Comparison of ENCODE assay signal across 39 cellular contexts in genomic region chr2:132599556-132599955, GRCh38.
"Had no signal": no experiment of that assay in that cellular context is flagged by ENCODE, and none has a peak within 500 bp of the region (broad histone marks: within the 10 kb centered on the region; RNA-seq: fewer than 3 reads in every experiment).

No MANE protein-coding gene starts in this region.

- H3K27me3 Mint-ChIP-seq: activated naive CD4-positive, alpha-beta T cell treated with anti-CD3 and anti-CD28 coated beads, Interleukin-2, amount 10 ng/mL, durations not matched to agents 7 days and 5 days; activated naive CD4-positive, alpha-beta T cell treated with anti-CD3 and anti-CD28 coated beads, Interleukin-2, amount 50 U/mL, for 24 hours; activated T-cell treated with anti-CD3 and anti-CD28 coated beads, Interleukin-2, amount 50 U/mL, for 24 hours; central memory CD8-positive, alpha-beta T cell had no signal

- DNase-seq: activated effector memory CD4-positive, alpha-beta T cell treated with anti-CD3 and anti-CD28 coated beads, Interleukin-2, amount 50 U/mL, for 16 hours; activated effector memory CD4-positive, alpha-beta T cell treated with Interleukin-2 at 50 U/mL for 16 hours; activated gamma-delta T cell; activated gamma-delta T cell treated with Interleukin-2 at 50 U/mL for 16 hours; activated naive CD4-positive, alpha-beta T cell; activated naive CD4-positive, alpha-beta T cell treated with anti-CD3 and anti-CD28 coated beads for 36 hours; activated naive CD4-positive, alpha-beta T cell treated with anti-CD3 and anti-CD28 coated beads, Interleukin-2, amount 10 ng/mL, durations not matched to agents 7 days and 5 days; activated naive CD4-positive, alpha-beta T cell treated with anti-CD3 and anti-CD28 coated beads, Interleukin-2, amount 50 U/mL, for 16 hours; activated naive CD4-positive, alpha-beta T cell treated with Interleukin-2 at 50 U/mL for 16 hours; activated naive CD8-positive, alpha-beta T cell treated with anti-CD3 and anti-CD28 coated beads for 36 hours; activated naive CD8-positive, alpha-beta T cell treated with anti-CD3 and anti-CD28 coated beads, Interleukin-2, amount 10 ng/mL, durations not matched to agents 7 days and 5 days; activated naive CD8-positive, alpha-beta T cell treated with anti-CD3 and anti-CD28 coated beads, Interleukin-2, amount 50 U/mL, for 24 hours; activated T-cell treated with anti-CD3 and anti-CD28 coated beads for 4 hours; activated T-cell treated with anti-CD3 and anti-CD28 coated beads, Interleukin-2, amount 50 U/mL, for 1 hour; activated T-cell treated with anti-CD3 and anti-CD28 coated beads, Interleukin-2, amount 50 U/mL, for 24 hours; activated T-cell treated with anti-CD3 and anti-CD28 coated beads, Interleukin-2, amount 50 U/mL, for 4 hours; activated T-cell treated with anti-CD3 and anti-CD28 coated beads, Interleukin-2, amount 50 U/mL, for 48 hours; activated T-cell treated with anti-CD3 and anti-CD28 coated beads, Interleukin-2, amount 50 U/mL, for 72 hours; adrenal gland; amniotic stem cell; amygdala; anterior cingulate cortex; aorta; body of pancreas; brain microvascular endothelial cell; caudate nucleus; central memory CD4-positive, alpha-beta T cell; cerebellar nuclear complex had no signal

- H3K27me3 ChIP-seq: adrenal gland, ascending aorta, body of pancreas, brain microvascular endothelial cell, breast epithelium, cardiac muscle cell had no signal

- H3K27ac ChIP-seq: adrenal gland, ascending aorta, body of pancreas, brain microvascular endothelial cell, breast epithelium, cardiac muscle cell had no signal

- H3K9me3 ChIP-seq: adrenal gland, ascending aorta, body of pancreas, breast epithelium had no signal

- ATAC-seq: activated naive CD4-positive, alpha-beta T cell treated with anti-CD3 and anti-CD28 coated beads, Interleukin-2, amount 50 U/mL, for 72 hours; activated naive CD8-positive, alpha-beta T cell treated with anti-CD3 and anti-CD28 coated beads, Interleukin-2, amount 50 U/mL, for 24 hours; activated T-cell treated with anti-CD3 and anti-CD28 coated beads, Interleukin-2, amount 50 U/mL, for 4 hours; activated T-cell treated with anti-CD3 and anti-CD28 coated beads, Interleukin-2, amount 50 U/mL, for 72 hours; activated T-helper 17 cell treated with anti-CD3 and anti-CD28 coated beads, Interleukin-2, amount 50 U/mL, for 72 hours; body of pancreas had no signal

- H3K36me3 ChIP-seq: adrenal gland, ascending aorta, brain microvascular endothelial cell, breast epithelium, cardiac muscle cell had no signal

- H3K4me1 Mint-ChIP-seq: activated naive CD4-positive, alpha-beta T cell treated with anti-CD3 and anti-CD28 coated beads, Interleukin-2, amount 10 ng/mL, durations not matched to agents 7 days and 5 days; activated naive CD4-positive, alpha-beta T cell treated with anti-CD3 and anti-CD28 coated beads, Interleukin-2, amount 50 U/mL, for 24 hours; activated naive CD8-positive, alpha-beta T cell treated with anti-CD3 and anti-CD28 coated beads for 36 hours; activated naive CD8-positive, alpha-beta T cell treated with anti-CD3 and anti-CD28 coated beads, Interleukin-2, amount 10 ng/mL, durations not matched to agents 7 days and 5 days; activated naive CD8-positive, alpha-beta T cell treated with anti-CD3 and anti-CD28 coated beads, Interleukin-2, amount 50 U/mL, for 24 hours; activated T-helper 17 cell treated with anti-CD3 and anti-CD28 coated beads, Interleukin-2, amount 50 U/mL, for 72 hours; central memory CD8-positive, alpha-beta T cell had no signal

- H3K9me3 Mint-ChIP-seq: activated naive CD4-positive, alpha-beta T cell treated with anti-CD3 and anti-CD28 coated beads, Interleukin-2, amount 50 U/mL, for 24 hours; activated naive CD8-positive, alpha-beta T cell treated with anti-CD3 and anti-CD28 coated beads, Interleukin-2, amount 10 ng/mL, durations not matched to agents 7 days and 5 days; activated T-helper 1 cell treated with anti-CD3 and anti-CD28 coated beads, Interleukin-12 subunit alpha, Interleukin-12 subunit beta, Interleukin-2, Interleukin-4 antibody, amounts not matched to agents 30 ng/mL and 10 ng/mL and 1 ng/mL, durations not matched to agents 14 hours and 24 hours and 36 hours; activated T-helper 2 cell treated with anti-CD3 and anti-CD28 coated beads, Interferon-gamma antibody, Interleukin-2, Interleukin-4, amounts not matched to agents 10 μg/mL and 5 μg/mL and 100 μg/mL, durations not matched to agents 14 hours and 24 hours and 36 hours had no signal

- H3K27ac Mint-ChIP-seq: activated naive CD4-positive, alpha-beta T cell treated with anti-CD3 and anti-CD28 coated beads for 36 hours; activated naive CD4-positive, alpha-beta T cell treated with anti-CD3 and anti-CD28 coated beads, Interleukin-2, amount 10 ng/mL, durations not matched to agents 7 days and 5 days; activated naive CD4-positive, alpha-beta T cell treated with anti-CD3 and anti-CD28 coated beads, Interleukin-2, amount 50 U/mL, for 24 hours; activated naive CD4-positive, alpha-beta T cell treated with anti-CD3 and anti-CD28 coated beads, Interleukin-2, amount 50 U/mL, for 72 hours; activated naive CD8-positive, alpha-beta T cell; activated naive CD8-positive, alpha-beta T cell treated with anti-CD3 and anti-CD28 coated beads for 36 hours; activated naive CD8-positive, alpha-beta T cell treated with anti-CD3 and anti-CD28 coated beads, Interleukin-2, amount 10 ng/mL, durations not matched to agents 7 days and 5 days; activated naive CD8-positive, alpha-beta T cell treated with anti-CD3 and anti-CD28 coated beads, Interleukin-2, amount 50 U/mL, for 24 hours; activated T-cell treated with anti-CD3 and anti-CD28 coated beads, Interleukin-2, amount 50 U/mL, for 24 hours; activated T-cell treated with anti-CD3 and anti-CD28 coated beads, Interleukin-2, amount 50 U/mL, for 72 hours; activated T-helper 1 cell treated with anti-CD3 and anti-CD28 coated beads, Interleukin-12 subunit alpha, Interleukin-12 subunit beta, Interleukin-2, Interleukin-4 antibody, amounts not matched to agents 30 ng/mL and 10 ng/mL and 1 ng/mL, durations not matched to agents 14 hours and 24 hours and 36 hours; activated T-helper 17 cell treated with anti-CD3 and anti-CD28 coated beads, Interleukin-2, amount 50 U/mL, for 72 hours; activated T-helper 2 cell treated with anti-CD3 and anti-CD28 coated beads, Interferon-gamma antibody, Interleukin-2, Interleukin-4, amounts not matched to agents 10 μg/mL and 5 μg/mL and 100 μg/mL, durations not matched to agents 14 hours and 24 hours and 36 hours; brain had no signal

- H3K4me3 Mint-ChIP-seq: activated naive CD4-positive, alpha-beta T cell treated with anti-CD3 and anti-CD28 coated beads for 36 hours; activated naive CD4-positive, alpha-beta T cell treated with anti-CD3 and anti-CD28 coated beads, Interleukin-2, amount 10 ng/mL, durations not matched to agents 7 days and 5 days; activated naive CD4-positive, alpha-beta T cell treated with anti-CD3 and anti-CD28 coated beads, Interleukin-2, amount 50 U/mL, for 24 hours; activated naive CD8-positive, alpha-beta T cell; activated naive CD8-positive, alpha-beta T cell treated with anti-CD3 and anti-CD28 coated beads for 36 hours; activated naive CD8-positive, alpha-beta T cell treated with anti-CD3 and anti-CD28 coated beads, Interleukin-2, amount 10 ng/mL, durations not matched to agents 7 days and 5 days; activated naive CD8-positive, alpha-beta T cell treated with anti-CD3 and anti-CD28 coated beads, Interleukin-2, amount 50 U/mL, for 24 hours; activated T-cell treated with anti-CD3 and anti-CD28 coated beads, Interleukin-2, amount 50 U/mL, for 24 hours; activated T-cell treated with anti-CD3 and anti-CD28 coated beads, Interleukin-2, amount 50 U/mL, for 4 hours; activated T-cell treated with anti-CD3 and anti-CD28 coated beads, Interleukin-2, amount 50 U/mL, for 72 hours; activated T-helper 1 cell treated with anti-CD3 and anti-CD28 coated beads, Interleukin-12 subunit alpha, Interleukin-12 subunit beta, Interleukin-2, Interleukin-4 antibody, amounts not matched to agents 30 ng/mL and 10 ng/mL and 1 ng/mL, durations not matched to agents 14 hours and 24 hours and 36 hours; activated T-helper 17 cell treated with anti-CD3 and anti-CD28 coated beads, Interleukin-2, amount 50 U/mL, for 72 hours; brain; central memory CD8-positive, alpha-beta T cell had no signal

- H3K36me3 Mint-ChIP-seq: activated naive CD4-positive, alpha-beta T cell treated with anti-CD3 and anti-CD28 coated beads, Interleukin-2, amount 10 ng/mL, durations not matched to agents 7 days and 5 days; activated naive CD4-positive, alpha-beta T cell treated with anti-CD3 and anti-CD28 coated beads, Interleukin-2, amount 50 U/mL, for 24 hours; activated naive CD4-positive, alpha-beta T cell treated with anti-CD3 and anti-CD28 coated beads, Interleukin-2, amount 50 U/mL, for 72 hours; activated naive CD8-positive, alpha-beta T cell; activated naive CD8-positive, alpha-beta T cell treated with anti-CD3 and anti-CD28 coated beads for 36 hours; activated naive CD8-positive, alpha-beta T cell treated with anti-CD3 and anti-CD28 coated beads, Interleukin-2, amount 10 ng/mL, durations not matched to agents 7 days and 5 days; brain had no signal

- H3K4me1 ChIP-seq: adrenal gland, ascending aorta, body of pancreas, breast epithelium had no signal

- H3K4me3 ChIP-seq: adrenal gland, ascending aorta, body of pancreas, breast epithelium, cardiac muscle cell had no signal
